ENCODE assay signal across 12 cellular contexts in the genomic region with DNA sequence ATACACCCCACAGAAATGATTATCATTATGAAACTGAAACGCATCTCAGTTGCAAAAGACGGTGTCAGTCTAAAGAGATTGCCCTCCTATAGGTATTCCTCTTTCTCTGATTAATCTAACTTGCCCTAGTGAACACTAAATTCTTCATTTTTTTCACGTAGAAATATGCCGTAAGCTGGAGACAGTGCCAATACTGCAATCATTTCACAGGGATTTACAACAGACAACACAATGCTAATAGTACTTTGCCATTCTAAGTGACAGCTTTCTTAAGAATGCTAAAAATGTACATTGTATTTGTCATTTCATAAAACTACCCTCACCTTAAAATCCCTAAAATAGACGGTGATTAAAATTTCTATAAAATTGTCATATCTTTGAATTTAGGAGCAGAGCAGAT. TPM values are rescaled to one million over a fixed set of nuclear protein-coding genes. Genes with fewer than 3 reads are reported as not detected.
"Had no signal": no experiment of that assay in that cellular context is flagged by ENCODE, and none has a peak within 500 bp of the region (broad histone marks: within the 10 kb centered on the region; RNA-seq: fewer than 3 reads in every experiment).

No MANE protein-coding gene starts in this region.

- H3K27ac ChIP-seq: sigmoid colon, thoracic aorta, uterus had no signal

- H3K36me3 ChIP-seq: sigmoid colon, thoracic aorta, uterus had no signal

- H3K9me3 ChIP-seq: sigmoid colon, thoracic aorta, uterus had no signal

- ATAC-seq: activated CD8-positive, alpha-beta T cell treated with anti-CD3 and anti-CD28 coated beads for 36 hours had no signal

- DNase-seq: activated CD4-positive, alpha-beta T cell treated with anti-CD3 and anti-CD28 coated beads for 4 hours; activated CD8-positive, alpha-beta memory T cell treated with anti-CD3 and anti-CD28 coated beads, Interleukin-2, amount 50 U/mL, for 48 hours; activated CD8-positive, alpha-beta T cell treated with anti-CD3 and anti-CD28 coated beads for 36 hours; activated naive CD4-positive, alpha-beta T cell; central memory CD4-positive, alpha-beta T cell; erythroblast; stimulated activated CD4-positive, alpha-beta T cell treated with anti-CD3 and anti-CD28 coated beads, Interleukin-15, amount 100 ng/mL, for 24 hours; stimulated activated CD4-positive, alpha-beta T cell treated with anti-CD3 and anti-CD28 coated beads, Interleukin-4, amount 100 ng/mL, for 24 hours; uterus had no signal

- H3K4me3 ChIP-seq: sigmoid colon, thoracic aorta, uterus had no signal

RNA-seq across cellular contexts. Expression of a gene that starts 9.2 kb away (rescaled TPM):
- total RNA-seq: activated CD8-positive, alpha-beta T cell treated with anti-CD3 and anti-CD28 coated beads for 36 hours; liver had no signal
